In the genomic region with DNA sequence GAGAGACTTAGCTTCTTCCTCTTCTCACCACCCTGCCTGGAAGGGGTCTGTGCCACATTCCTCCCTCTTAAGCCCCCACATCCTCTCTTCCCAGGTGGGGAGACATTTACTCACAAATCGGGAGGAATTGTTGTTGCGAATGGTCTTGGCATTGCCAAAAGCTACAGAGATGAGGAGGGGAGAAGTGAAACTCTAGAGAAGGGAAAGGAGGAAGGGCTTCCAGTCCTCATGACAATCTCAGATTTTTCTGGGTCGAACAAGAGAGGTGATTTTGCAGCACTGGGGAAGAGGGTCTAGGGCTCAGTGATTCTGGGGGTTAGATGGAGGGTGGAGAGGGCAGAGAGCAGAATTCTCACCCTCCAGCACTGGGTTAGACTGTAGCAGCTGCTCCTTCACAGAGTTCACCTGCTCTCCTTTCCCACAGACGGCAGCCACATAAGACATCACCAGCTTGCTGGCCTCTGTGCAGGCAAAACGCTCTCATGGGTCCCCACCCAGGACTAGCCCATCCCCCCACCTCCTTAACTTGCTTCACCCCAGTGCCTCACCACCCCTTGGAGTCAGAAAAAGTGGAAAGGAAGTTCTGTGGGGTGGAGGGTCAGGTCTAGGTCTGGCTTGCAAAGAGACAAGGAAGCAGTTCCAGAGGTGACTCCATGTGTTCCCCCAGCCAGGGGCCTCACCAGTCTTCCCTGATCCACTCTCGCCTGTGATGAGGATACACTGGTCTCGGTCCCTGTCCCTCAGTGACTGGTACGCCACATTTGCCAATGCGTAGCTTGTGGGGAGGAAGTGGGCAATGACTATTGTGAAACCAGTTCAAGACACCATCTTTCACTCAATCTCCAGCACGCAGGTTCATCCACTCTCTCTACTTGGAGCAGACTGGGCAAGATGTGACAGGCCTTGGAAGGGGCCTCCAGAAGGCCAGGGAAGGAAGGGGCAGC, we compare ENCODE assay signal across 14 cellular contexts. TPM values are rescaled to one million over a fixed set of nuclear protein-coding genes. Genes with fewer than 3 reads are reported as not detected.
DNase-seq lines count a peak whose midpoint lies in the region; ATAC-seq and TF ChIP-seq lines count a peak whose summit lies in the region.
"Had no signal": no experiment of that assay in that cellular context is flagged by ENCODE, and none has a peak within 500 bp of the region (broad histone marks: within the 10 kb centered on the region; RNA-seq: fewer than 3 reads in every experiment).

No MANE protein-coding gene starts in this region.

- H3K27me3 ChIP-seq in naive thymus-derived CD4-positive, alpha-beta T cell (ENCODE audit: control insufficient read depth in 2 of 2, insufficient read depth in 2 of 2, low read length in 2 of 2): no peaks in the 10 kb centered on the region

- peak overlapping the region; percentile 49 to 85 for H3K4me3 Mint-ChIP-seq in CD14-positive monocyte
- peak overlapping the region; percentile 45 to 79 (median 59) for H3K4me3 Mint-ChIP-seq in naive thymus-derived CD4-positive, alpha-beta T cell

- peak overlapping the region; percentile 89 to 98 (median 94) for H3K27ac Mint-ChIP-seq in CD14-positive monocyte
- peak overlapping the region; percentile 71 to 93 (median 79) for H3K27ac Mint-ChIP-seq in naive thymus-derived CD4-positive, alpha-beta T cell

- DNase-seq in CD14-positive monocyte (ENCODE audit: low spot score) (peak; percentile 73), COLO829 (ENCODE audit: low spot score) (no peak), occipital lobe (lab: John Stamatoyannopoulos, UW) (no peak), activated gamma-delta T cell (lab: John Stamatoyannopoulos, UW) (no peak)
- DNase-seq in Jurkat, Clone E6-1 (ENCODE audit: low read depth, low spot score): peak; percentile 92
- DNase-seq in activated T-cell treated with anti-CD3 and anti-CD28 coated beads, Interleukin-2, amount 50 U/mL, for 1 hour: peak; percentile 25
- DNase-seq in naive thymus-derived CD4-positive, alpha-beta T cell: peak in 5 of 9 donors; percentile 21 to 54 (median 37)
- DNase-seq: Calu3; effector CD8-positive, alpha-beta T cell; NCI-H526 treated with DMSO at 0.1 percent for 48 hours; WERI-Rb-1 had no signal

- CTCF ChIA-PET in naive thymus-derived CD4-positive, alpha-beta T cell (lab: Charles Lee): interaction anchor here (0.8 to 2.6 kb wide), 7 partner anchors 14 to 41 kb away, joined by 3 to 19 read pairs (median 6); partner anchors contain the start of gene ZBTB39

- peaks cover 3 to 10% (median 7%) of the 10 kb centered on the region in 3 donors for H3K27me3 Mint-ChIP-seq in CD14-positive monocyte (ENCODE audit: low read depth in 3 of 3)
- peaks cover 0 to 6% (median 0%) of the 10 kb centered on the region in 5 donors for H3K27me3 Mint-ChIP-seq in naive thymus-derived CD4-positive, alpha-beta T cell

- no peaks in the 10 kb centered on the region for H3K9me3 Mint-ChIP-seq in CD14-positive monocyte
- H3K9me3 Mint-ChIP-seq in naive thymus-derived CD4-positive, alpha-beta T cell: peaks cover 0 to 2% (median 0%) of the 10 kb centered on the region in 11 donors

- ATAC-seq in naive thymus-derived CD4-positive, alpha-beta T cell: peak; percentile 75
- ATAC-seq in HG03159 (IDR thresholded peaks at IDR 0.05; ENCODE audit: unreplicated experiment): no peak

- H3K4me1 ChIP-seq in naive thymus-derived CD4-positive, alpha-beta T cell (ENCODE audit: control insufficient read depth in 2 of 2, insufficient read depth in 2 of 2, low read length in 2 of 2): peaks cover 19 to 20% of the 10 kb centered on the region in 2 donors

- H3K36me3 Mint-ChIP-seq in CD14-positive monocyte: no peaks in the 10 kb centered on the region
- no peaks in the 10 kb centered on the region for H3K36me3 Mint-ChIP-seq in naive thymus-derived CD4-positive, alpha-beta T cell

- POLR2A ChIA-PET in naive thymus-derived CD4-positive, alpha-beta T cell (lab: Charles Lee): interaction anchor here (0.7 to 2.4 kb wide), 9 partner anchors 9 to 65 kb away, joined by 3 to 10 read pairs (median 4); partner anchors contain the start of gene STAT6

- H3K4me3 ChIP-seq in Jurkat, Clone E6-1 (ENCODE audit: low read length): peak overlapping the region; percentile 42
- H3K4me3 ChIP-seq in naive thymus-derived CD4-positive, alpha-beta T cell (ENCODE audit: low read length): peak overlapping the region; percentile 11

- no peaks in the 10 kb centered on the region for H3K36me3 ChIP-seq in naive thymus-derived CD4-positive, alpha-beta T cell (ENCODE audit: control insufficient read depth in 2 of 3, insufficient read depth in 3 of 3, low read length in 3 of 3)
- H3K36me3 ChIP-seq: WERI-Rb-1 had no signal

- no peak for TF ChIP-seq CTCF in CD14-positive monocyte (IDR thresholded peaks at IDR 0.05)

- intact Hi-C loops in CD14-positive monocyte (cut with micrococcal nuclease): no loop called here
- intact Hi-C loops in naive thymus-derived CD4-positive, alpha-beta T cell (cut with micrococcal nuclease): loop anchor here (2.0 kb wide), 3 partner anchors 14 to 16 kb away; no protein-coding TSS in a partner anchor

- no peak overlapping the region for H3K27ac ChIP-seq in naive thymus-derived CD4-positive, alpha-beta T cell (ENCODE audit: low read depth, low read length)
- H3K27ac ChIP-seq: WERI-Rb-1 had no signal

- H3K9me3 ChIP-seq in naive thymus-derived CD4-positive, alpha-beta T cell (ENCODE audit: control insufficient read depth in 2 of 3, low read length in 3 of 3): no peaks in the 10 kb centered on the region

- H3K4me1 Mint-ChIP-seq in CD14-positive monocyte: peaks cover 60% of the 10 kb centered on the region
- peaks cover 25 to 39% (median 34%) of the 10 kb centered on the region in 7 donors for H3K4me1 Mint-ChIP-seq in naive thymus-derived CD4-positive, alpha-beta T cell

RNA-seq across cellular contexts. Expression of gene MYO1A, which starts 2.7 kb away (rescaled TPM):
- polyA plus RNA-seq in CD14-positive monocyte: 1 to 10 TPM in 1 of 2 donors, under 1 TPM in 1; 0.22 to 1.3 TPM
- 2.9 TPM for polyA plus RNA-seq in Jurkat, Clone E6-1 (2012; ENCODE audit: insufficient read depth, insufficient read length)
- total RNA-seq in naive thymus-derived CD4-positive, alpha-beta T cell: 1 to 10 TPM; 1.3 to 2.3 (median 1.9) TPM
- polyA plus RNA-seq in naive thymus-derived CD4-positive, alpha-beta T cell: under 1 TPM; 0.56 to 0.68 TPM
- total RNA-seq in occipital lobe: not detected
- total RNA-seq: kidney epithelial cell had no signal

RNA-seq across cellular contexts. Expression of gene TAC3, which starts 30.9 kb away (rescaled TPM):
- not detected for polyA plus RNA-seq in CD14-positive monocyte
- polyA plus RNA-seq in Jurkat, Clone E6-1 (2012; ENCODE audit: insufficient read depth, insufficient read length): 1.4 TPM
- 1 to 10 TPM in 1 of 5 experiments, under 1 TPM in 3, not detected in 1; 0.49 to 1.1 (median 0.74) TPM for total RNA-seq in naive thymus-derived CD4-positive, alpha-beta T cell
- polyA plus RNA-seq in naive thymus-derived CD4-positive, alpha-beta T cell: not detected
- 1.6 TPM for total RNA-seq in occipital lobe
- total RNA-seq: Calu3, HT-29, kidney epithelial cell had no signal

RNA-seq across cellular contexts. Expression of gene NEMP1, which starts 31.4 kb away (rescaled TPM):
- 1 to 10 TPM; 1.9 to 2.2 TPM for polyA plus RNA-seq in CD14-positive monocyte
- polyA plus RNA-seq in Jurkat, Clone E6-1 (2012; ENCODE audit: insufficient read depth, insufficient read length): 25.5 TPM
- 10 to 100 TPM; 13.1 to 47.6 (median 29.3) TPM for total RNA-seq in naive thymus-derived CD4-positive, alpha-beta T cell
- 1 to 10 TPM; 2.9 to 7.4 TPM for polyA plus RNA-seq in naive thymus-derived CD4-positive, alpha-beta T cell
- total RNA-seq in occipital lobe: 7.6 TPM

RNA-seq across cellular contexts. Expression of gene ZBTB39, which starts 40.9 kb away (rescaled TPM):
- polyA plus RNA-seq in CD14-positive monocyte: 1 to 10 TPM in 1 of 2 donors, under 1 TPM in 1; 0.65 to 1.2 TPM
- 7.8 TPM for polyA plus RNA-seq in Jurkat, Clone E6-1 (2012; ENCODE audit: insufficient read depth, insufficient read length)
- total RNA-seq in naive thymus-derived CD4-positive, alpha-beta T cell: 10 to 100 TPM in 3 of 5 experiments, 1 to 10 TPM in 2; 5.8 to 12.9 (median 10.7) TPM
- polyA plus RNA-seq in naive thymus-derived CD4-positive, alpha-beta T cell: 1 to 10 TPM; 2.2 to 3.2 TPM
- total RNA-seq in occipital lobe: 10.6 TPM

RNA-seq across cellular contexts. Expression of gene NAB2, which starts 41.7 kb away (rescaled TPM):
- polyA plus RNA-seq in CD14-positive monocyte: 1 to 10 TPM in 1 of 2 donors, under 1 TPM in 1; 1.00 to 2.7 TPM
- polyA plus RNA-seq in Jurkat, Clone E6-1 (2012; ENCODE audit: insufficient read depth, insufficient read length): 18.2 TPM
- 10 to 100 TPM in 3 of 5 experiments, 1 to 10 TPM in 2; 5.7 to 22.4 (median 15.5) TPM for total RNA-seq in naive thymus-derived CD4-positive, alpha-beta T cell
- 1 to 10 TPM in 1 of 2 donors, under 1 TPM in 1; 0.46 to 2.8 TPM for polyA plus RNA-seq in naive thymus-derived CD4-positive, alpha-beta T cell
- 33.2 TPM for total RNA-seq in occipital lobe

Comparison
In these comparisons a context has a peak if more than half of its experiments do, and no peak if none do; other contexts are left out.
1. DNase-seq: peak in CD14-positive monocyte (single experiment), Jurkat, Clone E6-1 (single experiment), activated T-cell treated with anti-CD3 and anti-CD28 coated beads, Interleukin-2, amount 50 U/mL, for 1 hour (single experiment) and naive thymus-derived CD4-positive, alpha-beta T cell (5 of 9); none in COLO829 (single experiment), occipital lobe (single experiment) and activated gamma-delta T cell (single experiment).
2. intact Hi-C loops: an anchor here in naive thymus-derived CD4-positive, alpha-beta T cell (2.0 kb wide); none called in CD14-positive monocyte.